In the genomic region with DNA sequence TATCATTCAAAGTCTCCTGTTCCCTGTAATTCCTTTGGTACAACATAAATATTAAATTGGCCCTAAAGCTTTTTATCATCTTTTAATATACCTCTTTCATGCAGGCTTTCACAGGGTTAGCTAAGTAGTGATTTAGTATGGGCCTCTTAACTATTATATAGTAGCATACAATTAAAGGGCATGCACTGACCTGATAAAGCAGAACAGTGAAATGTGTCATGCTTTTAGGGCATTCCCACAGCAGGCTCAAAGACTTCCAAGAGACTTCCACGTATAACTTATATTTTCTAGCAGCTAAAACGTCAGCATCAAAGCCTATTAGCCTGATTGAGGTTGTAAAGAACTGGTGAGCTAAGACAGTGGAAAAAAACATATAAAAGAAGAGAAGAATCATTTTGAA, we compare ENCODE assay signal across 1 cellular context.
TF ChIP-seq lines count a peak whose summit lies in the region.

No MANE protein-coding gene starts in this region.

TF ChIP-seq in GM23338, 12 proteins besides CTCF, POLR2A, EP300 and RAD21 (continued from another document):
- TF ChIP-seq, protein P1, sequence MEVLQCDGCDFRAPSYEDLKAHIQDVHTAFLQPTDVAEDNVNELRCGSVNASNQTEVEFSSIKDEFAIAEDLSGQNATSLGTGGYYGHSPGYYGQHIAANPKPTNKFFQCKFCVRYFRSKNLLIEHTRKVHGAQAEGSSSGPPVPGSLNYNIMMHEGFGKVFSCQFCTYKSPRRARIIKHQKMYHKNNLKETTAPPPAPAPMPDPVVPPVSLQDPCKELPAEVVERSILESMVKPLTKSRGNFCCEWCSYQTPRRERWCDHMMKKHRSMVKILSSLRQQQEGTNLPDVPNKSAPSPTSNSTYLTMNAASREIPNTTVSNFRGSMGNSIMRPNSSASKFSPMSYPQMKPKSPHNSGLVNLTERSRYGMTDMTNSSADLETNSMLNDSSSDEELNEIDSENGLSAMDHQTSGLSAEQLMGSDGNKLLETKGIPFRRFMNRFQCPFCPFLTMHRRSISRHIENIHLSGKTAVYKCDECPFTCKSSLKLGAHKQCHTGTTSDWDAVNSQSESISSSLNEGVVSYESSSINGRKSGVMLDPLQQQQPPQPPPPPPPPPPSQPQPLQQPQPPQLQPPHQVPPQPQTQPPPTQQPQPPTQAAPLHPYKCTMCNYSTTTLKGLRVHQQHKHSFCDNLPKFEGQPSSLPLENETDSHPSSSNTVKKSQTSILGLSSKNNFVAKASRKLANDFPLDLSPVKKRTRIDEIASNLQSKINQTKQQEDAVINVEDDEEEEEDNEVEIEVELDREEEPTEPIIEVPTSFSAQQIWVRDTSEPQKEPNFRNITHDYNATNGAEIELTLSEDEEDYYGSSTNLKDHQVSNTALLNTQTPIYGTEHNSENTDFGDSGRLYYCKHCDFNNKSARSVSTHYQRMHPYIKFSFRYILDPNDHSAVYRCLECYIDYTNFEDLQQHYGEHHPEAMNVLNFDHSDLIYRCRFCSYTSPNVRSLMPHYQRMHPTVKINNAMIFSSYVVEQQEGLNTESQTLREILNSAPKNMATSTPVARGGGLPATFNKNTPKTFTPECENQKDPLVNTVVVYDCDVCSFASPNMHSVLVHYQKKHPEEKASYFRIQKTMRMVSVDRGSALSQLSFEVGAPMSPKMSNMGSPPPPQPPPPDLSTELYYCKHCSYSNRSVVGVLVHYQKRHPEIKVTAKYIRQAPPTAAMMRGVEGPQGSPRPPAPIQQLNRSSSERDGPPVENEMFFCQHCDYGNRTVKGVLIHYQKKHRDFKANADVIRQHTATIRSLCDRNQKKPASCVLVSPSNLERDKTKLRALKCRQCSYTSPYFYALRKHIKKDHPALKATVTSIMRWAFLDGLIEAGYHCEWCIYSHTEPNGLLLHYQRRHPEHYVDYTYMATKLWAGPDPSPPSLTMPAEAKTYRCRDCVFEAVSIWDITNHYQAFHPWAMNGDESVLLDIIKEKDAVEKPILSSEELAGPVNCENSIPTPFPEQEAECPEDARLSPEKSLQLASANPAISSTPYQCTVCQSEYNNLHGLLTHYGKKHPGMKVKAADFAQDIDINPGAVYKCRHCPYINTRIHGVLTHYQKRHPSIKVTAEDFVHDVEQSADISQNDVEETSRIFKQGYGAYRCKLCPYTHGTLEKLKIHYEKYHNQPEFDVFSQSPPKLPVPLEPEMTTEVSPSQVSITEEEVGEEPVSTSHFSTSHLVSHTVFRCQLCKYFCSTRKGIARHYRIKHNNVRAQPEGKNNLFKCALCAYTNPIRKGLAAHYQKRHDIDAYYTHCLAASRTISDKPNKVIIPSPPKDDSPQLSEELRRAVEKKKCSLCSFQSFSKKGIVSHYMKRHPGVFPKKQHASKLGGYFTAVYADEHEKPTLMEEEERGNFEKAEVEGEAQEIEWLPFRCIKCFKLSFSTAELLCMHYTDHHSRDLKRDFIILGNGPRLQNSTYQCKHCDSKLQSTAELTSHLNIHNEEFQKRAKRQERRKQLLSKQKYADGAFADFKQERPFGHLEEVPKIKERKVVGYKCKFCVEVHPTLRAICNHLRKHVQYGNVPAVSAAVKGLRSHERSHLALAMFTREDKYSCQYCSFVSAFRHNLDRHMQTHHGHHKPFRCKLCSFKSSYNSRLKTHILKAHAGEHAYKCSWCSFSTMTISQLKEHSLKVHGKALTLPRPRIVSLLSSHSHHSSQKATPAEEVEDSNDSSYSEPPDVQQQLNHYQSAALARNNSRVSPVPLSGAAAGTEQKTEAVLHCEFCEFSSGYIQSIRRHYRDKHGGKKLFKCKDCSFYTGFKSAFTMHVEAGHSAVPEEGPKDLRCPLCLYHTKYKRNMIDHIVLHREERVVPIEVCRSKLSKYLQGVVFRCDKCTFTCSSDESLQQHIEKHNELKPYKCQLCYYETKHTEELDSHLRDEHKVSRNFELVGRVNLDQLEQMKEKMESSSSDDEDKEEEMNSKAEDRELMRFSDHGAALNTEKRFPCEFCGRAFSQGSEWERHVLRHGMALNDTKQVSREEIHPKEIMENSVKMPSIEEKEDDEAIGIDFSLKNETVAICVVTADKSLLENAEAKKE (CRISPR knock-in tag; IDR thresholded peaks at IDR 0.05): no peak
- TF ChIP-seq STAT1 (IDR thresholded peaks at IDR 0.05; ENCODE audit: unreplicated experiment) (no peak), NANOG (IDR thresholded peaks at IDR 0.05; ENCODE audit: borderline replicate concordance) (no peak), EZH2 (IDR thresholded peaks at IDR 0.05; ENCODE audit: low read depth, unreplicated experiment) (no peak), ZNF114 (CRISPR knock-in tag; IDR thresholded peaks at IDR 0.05) (no peak)
- TF ChIP-seq, protein P2, sequence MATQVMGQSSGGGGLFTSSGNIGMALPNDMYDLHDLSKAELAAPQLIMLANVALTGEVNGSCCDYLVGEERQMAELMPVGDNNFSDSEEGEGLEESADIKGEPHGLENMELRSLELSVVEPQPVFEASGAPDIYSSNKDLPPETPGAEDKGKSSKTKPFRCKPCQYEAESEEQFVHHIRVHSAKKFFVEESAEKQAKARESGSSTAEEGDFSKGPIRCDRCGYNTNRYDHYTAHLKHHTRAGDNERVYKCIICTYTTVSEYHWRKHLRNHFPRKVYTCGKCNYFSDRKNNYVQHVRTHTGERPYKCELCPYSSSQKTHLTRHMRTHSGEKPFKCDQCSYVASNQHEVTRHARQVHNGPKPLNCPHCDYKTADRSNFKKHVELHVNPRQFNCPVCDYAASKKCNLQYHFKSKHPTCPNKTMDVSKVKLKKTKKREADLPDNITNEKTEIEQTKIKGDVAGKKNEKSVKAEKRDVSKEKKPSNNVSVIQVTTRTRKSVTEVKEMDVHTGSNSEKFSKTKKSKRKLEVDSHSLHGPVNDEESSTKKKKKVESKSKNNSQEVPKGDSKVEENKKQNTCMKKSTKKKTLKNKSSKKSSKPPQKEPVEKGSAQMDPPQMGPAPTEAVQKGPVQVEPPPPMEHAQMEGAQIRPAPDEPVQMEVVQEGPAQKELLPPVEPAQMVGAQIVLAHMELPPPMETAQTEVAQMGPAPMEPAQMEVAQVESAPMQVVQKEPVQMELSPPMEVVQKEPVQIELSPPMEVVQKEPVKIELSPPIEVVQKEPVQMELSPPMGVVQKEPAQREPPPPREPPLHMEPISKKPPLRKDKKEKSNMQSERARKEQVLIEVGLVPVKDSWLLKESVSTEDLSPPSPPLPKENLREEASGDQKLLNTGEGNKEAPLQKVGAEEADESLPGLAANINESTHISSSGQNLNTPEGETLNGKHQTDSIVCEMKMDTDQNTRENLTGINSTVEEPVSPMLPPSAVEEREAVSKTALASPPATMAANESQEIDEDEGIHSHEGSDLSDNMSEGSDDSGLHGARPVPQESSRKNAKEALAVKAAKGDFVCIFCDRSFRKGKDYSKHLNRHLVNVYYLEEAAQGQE (IDR thresholded peaks at IDR 0.05; ENCODE audit: unreplicated experiment): no peak
